Comparison of ENCODE assay signal across 15 cellular contexts in the genomic region with DNA sequence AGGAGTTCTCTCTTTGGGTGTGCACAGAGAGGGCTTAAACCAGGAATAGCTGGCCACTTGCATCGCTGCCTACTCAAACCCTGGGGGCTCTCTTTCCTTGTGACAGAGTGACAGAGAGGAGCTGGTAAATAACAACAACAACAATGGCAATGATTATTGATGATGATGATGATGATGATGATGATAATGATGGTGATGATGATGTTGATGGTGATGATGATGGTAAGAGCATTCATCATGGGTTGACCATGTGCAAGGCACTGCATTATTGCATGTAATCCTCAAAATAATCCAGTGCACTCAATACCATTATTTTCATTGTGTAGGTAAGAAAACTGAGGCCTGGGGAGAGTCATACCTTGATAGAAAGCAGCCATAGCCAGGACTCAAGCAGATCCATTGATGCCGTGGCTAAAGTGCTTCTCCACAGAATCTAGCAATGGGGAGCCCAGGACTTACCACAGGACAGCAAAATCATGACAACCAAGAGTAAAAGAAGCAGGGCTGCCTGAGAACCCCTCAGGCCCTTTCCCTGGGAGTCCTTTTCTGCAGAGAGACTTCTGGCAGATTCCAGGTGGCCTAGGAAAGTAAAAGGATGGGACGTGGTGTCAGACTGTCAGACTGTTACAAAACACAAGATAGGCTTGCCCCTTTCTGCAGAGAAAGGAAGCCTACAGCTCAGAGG. TPM values are rescaled to one million over a fixed set of nuclear protein-coding genes. Genes with fewer than 3 reads are reported as not detected.
DNase-seq lines count a peak whose midpoint lies in the region; ATAC-seq and TF ChIP-seq lines count a peak whose summit lies in the region.
"Had no signal": no experiment of that assay in that cellular context is flagged by ENCODE, and none has a peak within 500 bp of the region (broad histone marks: within the 10 kb centered on the region; RNA-seq: fewer than 3 reads in every experiment).

No MANE protein-coding gene starts in this region.

- POLR2A ChIA-PET in Panc1 (lab: Charles Lee): no interaction called here
- POLR2A ChIA-PET in activated CD8-positive, alpha-beta T cell treated with anti-CD3 and anti-CD28 coated beads for 36 hours (lab: Charles Lee): interaction anchor here (0.8 kb wide), 1 partner anchor 10 kb away, joined by 3 read pairs; no protein-coding TSS in a partner anchor

- H3K27me3 Mint-ChIP-seq in H9 (ENCODE audit: low read depth) (peaks cover 93% of the 10 kb centered on the region), endodermal cell (ENCODE audit: insufficient read depth) (peaks cover 37% of the 10 kb centered on the region)
- peaks cover 4% of the 10 kb centered on the region for H3K27me3 Mint-ChIP-seq in activated CD8-positive, alpha-beta T cell treated with anti-CD3 and anti-CD28 coated beads for 36 hours

- no peak for ATAC-seq in Panc1
- ATAC-seq in activated CD8-positive, alpha-beta T cell treated with anti-CD3 and anti-CD28 coated beads for 36 hours: no peak
- ATAC-seq: A549 had no signal

- H3K4me3 Mint-ChIP-seq in H9: peak overlapping the region in 1 of 2 experiments; percentile 7; a peak in 1 of 5 replicates
- H3K4me3 Mint-ChIP-seq in endodermal cell: no peak overlapping the region
- no peak overlapping the region for H3K4me3 Mint-ChIP-seq in activated CD8-positive, alpha-beta T cell treated with anti-CD3 and anti-CD28 coated beads for 36 hours
- H3K4me3 Mint-ChIP-seq: CD4-positive, alpha-beta memory T cell had no signal

- no peak overlapping the region for H2AFZ ChIP-seq in H9 (ENCODE audit: low read length)
- H2AFZ ChIP-seq: GM23248 had no signal

- in situ Hi-C loops in Panc1 (cut with HindIII; ENCODE audit: low pct_unique_long_range_greater_than_20kb, low sequenced_read_pairs): no loop called here

- H3K79me2 ChIP-seq in H9 (ENCODE audit: insufficient read depth, low read length): no peaks in the 10 kb centered on the region

- H3K9ac ChIP-seq in H9 (ENCODE audit: extremely low read depth, insufficient read length, low read length): no peak overlapping the region
- peak overlapping the region; percentile 61 for H3K9ac ChIP-seq in endodermal cell (ENCODE audit: extremely low read depth, low read length, poor library complexity, severe bottlenecking)
- H3K9ac ChIP-seq: GM23248 had no signal

- H4K20me1 ChIP-seq in H9 (ENCODE audit: control insufficient read depth, insufficient read depth, insufficient read length): no peaks in the 10 kb centered on the region

- peaks cover 33 to 45% of the 10 kb centered on the region in 2 experiments for H3K4me1 Mint-ChIP-seq in H9
- peaks cover 63% of the 10 kb centered on the region for H3K4me1 Mint-ChIP-seq in endodermal cell
- no peaks in the 10 kb centered on the region for H3K4me1 Mint-ChIP-seq in activated CD8-positive, alpha-beta T cell treated with anti-CD3 and anti-CD28 coated beads for 36 hours (ENCODE audit: low read depth)
- H3K4me1 Mint-ChIP-seq: CD4-positive, alpha-beta memory T cell had no signal

- H3K36me3 ChIP-seq in Panc1 (ENCODE audit: control insufficient read depth, insufficient read depth, low read length) (no peaks in the 10 kb centered on the region), endodermal cell (ENCODE audit: control insufficient read depth, insufficient read depth, low read length) (no peaks in the 10 kb centered on the region), sigmoid colon (no peaks in the 10 kb centered on the region)
- H3K36me3 ChIP-seq: BE2C had no signal

- H2BK12ac ChIP-seq in H9 (ENCODE audit: insufficient read length, low read depth, low read length): no peak overlapping the region

- H3K4me3 ChIP-seq in Panc1 (ENCODE audit: low read depth in 2 of 2, low read length in 2 of 2): no peak overlapping the region
- H3K4me3 ChIP-seq in endodermal cell (ENCODE audit: low read length): no peak overlapping the region
- H3K4me3 ChIP-seq in sigmoid colon: no peak overlapping the region
- H3K4me3 ChIP-seq: A549, GM23248 had no signal

- H3K9me3 Mint-ChIP-seq in H9 (peaks cover 10 to 15% of the 10 kb centered on the region in 2 experiments), endodermal cell (peaks cover 11% of the 10 kb centered on the region)
- H3K9me3 Mint-ChIP-seq in activated CD8-positive, alpha-beta T cell treated with anti-CD3 and anti-CD28 coated beads for 36 hours: no peaks in the 10 kb centered on the region
- H3K9me3 Mint-ChIP-seq: CD4-positive, alpha-beta memory T cell had no signal

- H3K27me3 ChIP-seq in H9 (ENCODE audit: insufficient read depth, low read length) (no peaks in the 10 kb centered on the region; the same call in 1 of the 2 replicates), Panc1 (ENCODE audit: control insufficient read depth, insufficient read depth, low read length) (no peaks in the 10 kb centered on the region), endodermal cell (ENCODE audit: control insufficient read depth, insufficient read depth, low read length, poor library complexity, severe bottlenecking) (no peaks in the 10 kb centered on the region), sigmoid colon (no peaks in the 10 kb centered on the region)
- H3K27me3 ChIP-seq: BE2C had no signal

- H2BK5ac ChIP-seq in H9 (ENCODE audit: insufficient read length, low read length): no peak overlapping the region

- no peak overlapping the region for H2BK20ac ChIP-seq in H9 (ENCODE audit: low read depth, low read length, poor library complexity, severe bottlenecking)

- no peak overlapping the region for H2BK120ac ChIP-seq in H9 (ENCODE audit: low read depth, low read length, poor library complexity, severe bottlenecking)

- no peak for TF ChIP-seq EP300 in sigmoid colon (IDR thresholded peaks at IDR 0.05)

- peaks cover 6 to 11% (median 8%) of the 10 kb centered on the region in 3 experiments; a peak in 6 of 7 replicates for H3K36me3 Mint-ChIP-seq in H9 (ENCODE audit: insufficient read depth in 1 of 3, low read depth in 3 of 3)
- peaks cover 2% of the 10 kb centered on the region for H3K36me3 Mint-ChIP-seq in endodermal cell (ENCODE audit: low read depth)
- no peaks in the 10 kb centered on the region for H3K36me3 Mint-ChIP-seq in activated CD8-positive, alpha-beta T cell treated with anti-CD3 and anti-CD28 coated beads for 36 hours (ENCODE audit: low read depth)
- H3K36me3 Mint-ChIP-seq: CD4-positive, alpha-beta memory T cell had no signal

- H3K4me2 ChIP-seq in H9 (ENCODE audit: insufficient read depth, insufficient read length, low read length): no peak overlapping the region
- H3K4me2 ChIP-seq: A549 had no signal

- H3K4me1 ChIP-seq in H9 (ENCODE audit: insufficient read depth, low read length) (no peaks in the 10 kb centered on the region), Panc1 (ENCODE audit: control insufficient read depth, insufficient read depth, low read length) (peaks cover 34% of the 10 kb centered on the region), endodermal cell (ENCODE audit: control insufficient read depth, insufficient read depth, low read length) (peaks cover 12% of the 10 kb centered on the region), sigmoid colon (no peaks in the 10 kb centered on the region)
- H3K4me1 ChIP-seq: A549, BE2C had no signal

- TF ChIP-seq POLR2A in sigmoid colon (IDR thresholded peaks at IDR 0.05): no peak

- no peak overlapping the region for H2BK15ac ChIP-seq in H9 (ENCODE audit: low read depth, low read length)

- WGBS in H9 (ENCODE audit: extremely low coverage, insufficient read length, low lambda C conversion rate): no CpG with 5 or more reads among the region's 3 CpGs
- 57 to 58% methylated on average over 3 of the region's 3 CpGs for WGBS in endodermal cell (ENCODE audit: insufficient coverage in 1 of 2, insufficient read length in 1 of 2), 2 experiments
- WGBS in sigmoid colon, 2 donors: 65 to 72% methylated on average over 3 of the region's 3 CpGs

- no peak overlapping the region for H4K91ac ChIP-seq in H9 (ENCODE audit: insufficient read length, low read depth, low read length)

- no peaks in the 10 kb centered on the region for H3K23me2 ChIP-seq in H9 (ENCODE audit: insufficient read length, low read depth, low read length, poor library complexity, severe bottlenecking)

- H4K8ac ChIP-seq in H9 (replicated peaks; ENCODE audit: insufficient read length, low read depth, low read length): no peak overlapping the region

- H3T11ph ChIP-seq in H9 (ENCODE audit: low read length): no peak overlapping the region

- DNase-seq in H9: peak; percentile 14
- DNase-seq in Panc1 (ENCODE audit: low read depth, low spot score): no peak
- DNase-seq in endodermal cell: no peak
- peak; percentile 29 for DNase-seq in sigmoid colon
- no peak for DNase-seq in activated CD8-positive, alpha-beta T cell treated with anti-CD3 and anti-CD28 coated beads for 36 hours
- DNase-seq in NOMO-1 treated with dmso at 0.1 percent for 144 hours (lab: John Stamatoyannopoulos, UW; ENCODE audit: unreplicated experiment): no peak
- no peak for DNase-seq in stimulated activated CD4-positive, alpha-beta T cell treated with anti-CD3 and anti-CD28 coated beads, Interleukin-2, amount 100 ng/mL, for 48 hours
- DNase-seq: BE2C; CD4-positive, alpha-beta memory T cell; DMS79; GM23248 had no signal

- TF ChIP-seq CTCF in H9 (conservative IDR thresholded peaks at IDR 0.05) (no peak), Panc1 (IDR thresholded peaks at IDR 0.05) (no peak), endodermal cell (conservative IDR thresholded peaks at IDR 0.05) (no peak), sigmoid colon (IDR thresholded peaks at IDR 0.05) (no peak)
- no peak for TF ChIP-seq CTCF in activated CD8-positive, alpha-beta T cell treated with anti-CD3 and anti-CD28 coated beads for 36 hours (IDR thresholded peaks at IDR 0.05)

- no peak overlapping the region for H4K5ac ChIP-seq in H9 (ENCODE audit: insufficient read length, low read depth, low read length)

- H3K27ac Mint-ChIP-seq in H9 (no peak overlapping the region), endodermal cell (peak overlapping the region; percentile 96)
- H3K27ac Mint-ChIP-seq in activated CD8-positive, alpha-beta T cell treated with anti-CD3 and anti-CD28 coated beads for 36 hours: no peak overlapping the region
- H3K27ac Mint-ChIP-seq: CD4-positive, alpha-beta memory T cell had no signal

- no peaks in the 10 kb centered on the region for H3K79me1 ChIP-seq in H9 (ENCODE audit: insufficient read depth, low read depth, low read length, poor library complexity, severe bottlenecking)

- CTCF ChIA-PET in Panc1 (lab: Charles Lee): no interaction called here
- CTCF ChIA-PET in activated CD8-positive, alpha-beta T cell treated with anti-CD3 and anti-CD28 coated beads for 36 hours (lab: Charles Lee): interaction anchor here (1.7 kb wide), 1 partner anchor 10 kb away, joined by 5 read pairs; no protein-coding TSS in a partner anchor

- H3K9me3 ChIP-seq in H9 (ENCODE audit: control insufficient read depth, low read depth, low read length) (no peaks in the 10 kb centered on the region), Panc1 (ENCODE audit: control insufficient read depth, insufficient read depth, low read depth, low read length) (no peaks in the 10 kb centered on the region), endodermal cell (ENCODE audit: control insufficient read depth, low read length) (peaks cover 8% of the 10 kb centered on the region), sigmoid colon (no peaks in the 10 kb centered on the region)
- H3K9me3 ChIP-seq: A549, BE2C had no signal

- H2AK5ac ChIP-seq in H9 (ENCODE audit: insufficient read length, low read length): no peak overlapping the region

- H3K56ac ChIP-seq in H9 (ENCODE audit: insufficient read length, low read depth, low read length): no peak overlapping the region

- H3K27ac ChIP-seq in H9 (ENCODE audit: insufficient read length, low read depth, low read length) (no peak overlapping the region), Panc1 (ENCODE audit: low read length) (peak overlapping the region; percentile 80), endodermal cell (ENCODE audit: low read depth, low read length) (no peak overlapping the region), sigmoid colon (no peak overlapping the region)
- H3K27ac ChIP-seq: A549, C4-2B, GM23248 had no signal

- no peak overlapping the region for H3K4ac ChIP-seq in H9 (ENCODE audit: low read depth, low read length)

- no peak overlapping the region for H3K23ac ChIP-seq in H9 (ENCODE audit: insufficient read length, low read depth, low read length)

- BruUV-seq in Panc1 (replicated peaks; lab: Mats Ljungman, UMichigan): no TSS peak

- no peak overlapping the region for H3K18ac ChIP-seq in H9 (ENCODE audit: insufficient read length, low read depth, low read length)

- no peak overlapping the region for H3K14ac ChIP-seq in H9 (ENCODE audit: insufficient read depth, low read length)

- intact Hi-C loops in Panc1 (cut with micrococcal nuclease; ENCODE audit: unreplicated experiment) (loop anchor here (5.0 kb wide), 1 partner anchor 62 kb away; no protein-coding TSS in a partner anchor), sigmoid colon (cut with DNase I) (no loop called here)
- intact Hi-C loops in activated CD8-positive, alpha-beta T cell treated with anti-CD3 and anti-CD28 coated beads for 36 hours (cut with micrococcal nuclease): no loop called here

RNA-seq across cellular contexts. Expression of a gene that starts 4.8 kb away (rescaled TPM):
- not detected in 2 replicates for total RNA-seq in H9 (2021)
- total RNA-seq in Panc1 (2021; ENCODE audit: unreplicated experiment): 0.44 TPM
- polyA plus RNA-seq in Panc1 (2012; ENCODE audit: insufficient read length): 0.47 TPM
- total RNA-seq in endodermal cell: 1 to 10 TPM in 1 of 2 donors, under 1 TPM in 1; 0.44 to 3.5 TPM
- 0.18 TPM for polyA plus RNA-seq in endodermal cell (2013, experiment 1 of 2)
- polyA plus RNA-seq in endodermal cell (2013, experiment 2 of 2): 0.17 TPM
- total RNA-seq in sigmoid colon: not detected
- under 1 TPM in 1 of 3 donors, not detected in 2; 0.06 TPM for polyA plus RNA-seq in sigmoid colon
- total RNA-seq in activated CD8-positive, alpha-beta T cell treated with anti-CD3 and anti-CD28 coated beads for 36 hours: not detected
- total RNA-seq: CD4-positive, alpha-beta memory T cell; GM23248; HT-29 had no signal
- polyA plus RNA-seq: A549; AG04450; CD4-positive, alpha-beta memory T cell; GM23248 had no signal

Comparison
In these comparisons a context has a peak if more than half of its experiments do, and no peak if none do; other contexts are left out.
1. DNase-seq: peak in H9 (single experiment) and sigmoid colon (single experiment); none in Panc1 (single experiment), endodermal cell (single experiment), activated CD8-positive, alpha-beta T cell treated with anti-CD3 and anti-CD28 coated beads for 36 hours (single experiment), NOMO-1 treated with dmso at 0.1 percent for 144 hours (single experiment) and stimulated activated CD4-positive, alpha-beta T cell treated with anti-CD3 and anti-CD28 coated beads, Interleukin-2, amount 100 ng/mL, for 48 hours (0 of 2).